In genomic region chr15:76147906-76148553, GRCh38 we compare ENCODE assay signal across 8 cellular contexts.
DNase-seq lines count a peak whose midpoint lies in the region; ATAC-seq and TF ChIP-seq lines count a peak whose summit lies in the region.

No MANE protein-coding gene starts in this region.

- H2AFZ ChIP-seq in SU-DHL-6 (ENCODE audit: low read depth, low read length, severe bottlenecking): no peak overlapping the region

- CTCF ChIA-PET in Caco-2 (lab: Charles Lee): interaction anchor here (0.6 to 2.0 kb wide), 3 partner anchors 9 to 321 kb away, joined by 3 to 14 read pairs (median 3); no protein-coding TSS in a partner anchor

- H3K4me3 Mint-ChIP-seq in Caco-2 (ENCODE audit: unreplicated experiment): peak overlapping the region; percentile 62
- peak overlapping the region; percentile 31 for H3K4me3 Mint-ChIP-seq in activated naive CD8-positive, alpha-beta T cell treated with anti-CD3 and anti-CD28 coated beads, Interleukin-2, amount 10 ng/mL, durations not matched to agents 7 days and 5 days

- no peaks in the 10 kb centered on the region for H4K20me1 ChIP-seq in SU-DHL-6 (ENCODE audit: low read depth, low read length)

- H3K9me2 ChIP-seq in SU-DHL-6 (replicated peaks; ENCODE audit: insufficient read depth, low read length): no peaks in the 10 kb centered on the region

- BruUV-seq in Caco-2 (replicated peaks; lab: Mats Ljungman, UMichigan): no TSS peak

- H3K9me3 Mint-ChIP-seq in Caco-2 (ENCODE audit: unreplicated experiment): no peaks in the 10 kb centered on the region
- H3K9me3 Mint-ChIP-seq in activated naive CD8-positive, alpha-beta T cell treated with anti-CD3 and anti-CD28 coated beads, Interleukin-2, amount 10 ng/mL, durations not matched to agents 7 days and 5 days: no peaks in the 10 kb centered on the region

- H3K36me3 ChIP-seq in Caco-2 (ENCODE audit: control insufficient read depth, insufficient read depth, low read length): no peaks in the 10 kb centered on the region
- H3K36me3 ChIP-seq in SU-DHL-6 (ENCODE audit: low read length): no peaks in the 10 kb centered on the region

- H3K9ac ChIP-seq in SU-DHL-6 (ENCODE audit: low read length): no peak overlapping the region

- H3K4me1 ChIP-seq in Caco-2: no peaks in the 10 kb centered on the region

- intact Hi-C loops in Caco-2 (cut with micrococcal nuclease; ENCODE audit: unreplicated experiment): loop anchor here (5.0 kb wide), 1 partner anchor 184 kb away; no protein-coding TSS in a partner anchor

- H3K27ac ChIP-seq in SU-DHL-6 (ENCODE audit: low read depth, low read length): no peak overlapping the region

- H3K9me3 ChIP-seq in Caco-2: no peaks in the 10 kb centered on the region
- no peaks in the 10 kb centered on the region for H3K9me3 ChIP-seq in SU-DHL-6 (ENCODE audit: insufficient read depth, low read length)

- no peak overlapping the region for H3K27ac Mint-ChIP-seq in Caco-2 (ENCODE audit: unreplicated experiment)
- no peak overlapping the region for H3K27ac Mint-ChIP-seq in activated naive CD8-positive, alpha-beta T cell treated with anti-CD3 and anti-CD28 coated beads, Interleukin-2, amount 10 ng/mL, durations not matched to agents 7 days and 5 days

- no peaks in the 10 kb centered on the region for H3F3A ChIP-seq in SU-DHL-6 (ENCODE audit: insufficient read depth)

- DNase-seq in Caco-2 (peak; percentile 63 to 81), hepatic stellate cell (ENCODE audit: low spot score) (peak; percentile 76)
- DNase-seq in activated naive CD8-positive, alpha-beta T cell treated with anti-CD3 and anti-CD28 coated beads, Interleukin-2, amount 10 ng/mL, durations not matched to agents 7 days and 5 days: peak; percentile 80
- peak; percentile 29 to 67 for DNase-seq in stimulated activated CD4-positive, alpha-beta T cell treated with anti-CD3 and anti-CD28 coated beads, Interleukin-15, amount 100 ng/mL, for 1 hour (ENCODE audit: low read depth in 1 of 2, low spot score in 1 of 2)

- no peaks in the 10 kb centered on the region for H3K36me3 Mint-ChIP-seq in Caco-2 (ENCODE audit: insufficient read depth, unreplicated experiment)
- no peaks in the 10 kb centered on the region for H3K36me3 Mint-ChIP-seq in activated naive CD8-positive, alpha-beta T cell treated with anti-CD3 and anti-CD28 coated beads, Interleukin-2, amount 10 ng/mL, durations not matched to agents 7 days and 5 days

- ATAC-seq in HG02852 (IDR thresholded peaks at IDR 0.05; ENCODE audit: unreplicated experiment) (peak; percentile 49), HG03135 (IDR thresholded peaks at IDR 0.05; ENCODE audit: unreplicated experiment) (no peak), HG03108 (IDR thresholded peaks at IDR 0.05; ENCODE audit: unreplicated experiment) (no peak)
- peak; percentile 70 for ATAC-seq in activated naive CD8-positive, alpha-beta T cell treated with anti-CD3 and anti-CD28 coated beads, Interleukin-2, amount 10 ng/mL, durations not matched to agents 7 days and 5 days (ENCODE audit: low read depth)

- POLR2A ChIA-PET in Caco-2 (lab: Charles Lee): no interaction called here
- POLR2A ChIA-PET in activated naive CD8-positive, alpha-beta T cell treated with anti-CD3 and anti-CD28 coated beads, Interleukin-2, amount 10 ng/mL, durations not matched to agents 7 days and 5 days (lab: Charles Lee): no interaction called here

- 0 out of 2 replicates have a peak, but pooled peaks cover 1% of the 10 kb centered on the region for H3K27me3 ChIP-seq in Caco-2 (replicated peaks; ENCODE audit: control insufficient read depth, insufficient read depth, low read length)
- no peaks in the 10 kb centered on the region for H3K27me3 ChIP-seq in SU-DHL-6 (ENCODE audit: low read length)

- peaks cover 15% of the 10 kb centered on the region for H3K4me1 Mint-ChIP-seq in Caco-2 (ENCODE audit: low read depth, unreplicated experiment)
- H3K4me1 Mint-ChIP-seq in activated naive CD8-positive, alpha-beta T cell treated with anti-CD3 and anti-CD28 coated beads, Interleukin-2, amount 10 ng/mL, durations not matched to agents 7 days and 5 days: peaks cover 18% of the 10 kb centered on the region

- H3K79me2 ChIP-seq in SU-DHL-6 (ENCODE audit: insufficient read depth, low read length): no peaks in the 10 kb centered on the region

- H3K4me3 ChIP-seq in Caco-2 (ENCODE audit: low read depth, low read length): no peak overlapping the region
- no peak overlapping the region for H3K4me3 ChIP-seq in SU-DHL-6 (ENCODE audit: insufficient read depth, low read length, poor library complexity, severe bottlenecking)

- H3K4me2 ChIP-seq in SU-DHL-6 (ENCODE audit: low read depth, low read length, poor library complexity, severe bottlenecking): no peak overlapping the region

- TF ChIP-seq CTCF in Caco-2 (IDR thresholded peaks at IDR 0.05; ENCODE audit: insufficient read depth in 1 of 2, low read depth in 1 of 2, low read length in 1 of 2, severe bottlenecking in 1 of 2, unreplicated experiment in 1 of 2) (peak; percentile 92 to 96), SU-DHL-6 (IDR thresholded peaks at IDR 0.05; ENCODE audit: insufficient read depth, low read length, poor library complexity, severe bottlenecking) (peak; percentile 93)

- peaks cover 14% of the 10 kb centered on the region for H3K27me3 Mint-ChIP-seq in Caco-2 (ENCODE audit: insufficient read depth, unreplicated experiment)
- peaks cover 20% of the 10 kb centered on the region for H3K27me3 Mint-ChIP-seq in activated naive CD8-positive, alpha-beta T cell treated with anti-CD3 and anti-CD28 coated beads, Interleukin-2, amount 10 ng/mL, durations not matched to agents 7 days and 5 days

Comparison
In these comparisons a context has a peak if more than half of its experiments do, and no peak if none do; other contexts are left out.
1. ATAC-seq: peak in HG02852 (single experiment) and activated naive CD8-positive, alpha-beta T cell treated with anti-CD3 and anti-CD28 coated beads, Interleukin-2, amount 10 ng/mL, durations not matched to agents 7 days and 5 days (single experiment); none in HG03135 (single experiment) and HG03108 (single experiment).
2. Peak in every context shown above with its lines, with median percentiles within 50 percentile points of each other: DNase-seq.